ENCODE assay signal across 2 cellular contexts in genomic region chr14:68520637-68521556, GRCh38.
TF ChIP-seq lines count a peak whose summit lies in the region.

No MANE protein-coding gene starts in this region.

TF ChIP-seq in Ishikawa, 13 proteins besides CTCF, POLR2A, EP300 and RAD21 (continued from another document):
- TF ChIP-seq REST (IDR thresholded peaks at IDR 0.05; ENCODE audit: low read depth) (no peak), YY1 (IDR thresholded peaks at IDR 0.05; ENCODE audit: low read depth) (peak; percentile 48; the same call in 1 of the 2 replicates), CREB1 (IDR thresholded peaks at IDR 0.05; ENCODE audit: low read depth) (no peak; the same call in 1 of the 2 replicates), ZBTB7A (IDR thresholded peaks at IDR 0.05; ENCODE audit: low read depth) (no peak), CEBPB (IDR thresholded peaks at IDR 0.05) (no peak), TAF1 (IDR thresholded peaks at IDR 0.05; ENCODE audit: low read depth) (no peak)

TF ChIP-seq in GM12878, 131 proteins besides CTCF, POLR2A, EP300 and RAD21 (continued from another document):
- no peak for TF ChIP-seq KDM1A (IDR thresholded peaks at IDR 0.05; ENCODE audit: borderline replicate concordance)
